Comparison of ENCODE assay signal across 28 cellular contexts in the genomic region with DNA sequence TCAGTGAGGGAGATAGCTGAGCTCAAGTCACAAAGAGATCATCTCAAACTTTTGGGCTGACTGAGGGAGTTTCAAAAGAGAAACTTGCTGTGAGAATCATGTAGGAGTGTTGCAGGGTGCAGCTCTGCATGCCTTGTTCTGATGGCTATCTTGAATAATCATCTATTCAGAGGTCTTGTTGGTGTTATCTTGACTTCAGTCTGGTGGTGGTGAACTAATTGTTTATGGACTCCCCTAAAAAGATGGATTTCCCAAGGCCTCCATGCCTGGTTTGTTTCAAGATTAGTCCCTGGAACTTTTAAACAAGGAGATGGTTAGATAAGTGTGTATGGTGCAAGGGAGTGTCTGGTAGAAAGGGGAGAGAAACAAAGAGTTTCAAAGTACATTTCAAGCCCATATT.
"Had no signal": no experiment of that assay in that cellular context is flagged by ENCODE, and none has a peak within 500 bp of the region (broad histone marks: within the 10 kb centered on the region; RNA-seq: fewer than 3 reads in every experiment).

No MANE protein-coding gene starts in this region.

- H3K4me2 ChIP-seq: KMS-11 had no signal

- DNase-seq: activated CD4-positive, alpha-beta T cell treated with anti-CD3 and anti-CD28 coated beads, Interleukin-2, amount 10 ng/mL, durations not matched to agents 24 days and 14 days; activated CD4-positive, alpha-beta T cell treated with anti-CD3 and anti-CD28 coated beads, Interleukin-2, amount 50 U/mL, for 4 hours; activated CD4-positive, CD25-positive, alpha-beta regulatory T cell; activated CD8-positive, alpha-beta T cell treated with anti-CD3 and anti-CD28 coated beads for 36 hours; activated effector memory CD4-positive, alpha-beta T cell treated with anti-CD3 and anti-CD28 coated beads, Interleukin-2, amount 50 U/mL, for 16 hours; activated naive CD4-positive, alpha-beta T cell; activated naive CD4-positive, alpha-beta T cell treated with anti-CD3 and anti-CD28 coated beads, Interleukin-2, amount 50 U/mL, for 16 hours; activated naive CD8-positive, alpha-beta T cell treated with anti-CD3 and anti-CD28 coated beads for 36 hours; activated T-cell treated with anti-CD3 and anti-CD28 coated beads, Interleukin-2, amount 50 U/mL, for 1 hour; activated T-cell treated with anti-CD3 and anti-CD28 coated beads, Interleukin-2, amount 50 U/mL, for 72 hours; body of pancreas; caudate nucleus; cerebellar nuclear complex; MM.1S; NCI-H1092 treated with DMSO at 0.1 percent for 48 hours; NCI-H1417; NCI-H146; NCI-H187; NCI-H2081 treated with DMSO at 0.1 percent for 48 hours; NCI-H345; NCI-H524 treated with DMSO at 0.1 percent for 48 hours; PC-3; Peyer's patch; RPMI8226; SHP77 treated with DMSO at 0.1 percent for 48 hours had no signal

- H3K27me3 ChIP-seq: body of pancreas, Peyer's patch, SJSA1 had no signal

- H3K9ac ChIP-seq: KMS-11 had no signal

- H3K4me1 ChIP-seq: body of pancreas, Peyer's patch, SJSA1 had no signal

- H3K27ac ChIP-seq: body of pancreas, KMS-11, Peyer's patch, SJSA1 had no signal

- H3K4me3 ChIP-seq: body of pancreas, Peyer's patch, SJSA1 had no signal

- ATAC-seq: activated CD8-positive, alpha-beta T cell treated with anti-CD3 and anti-CD28 coated beads for 36 hours; activated T-cell treated with anti-CD3 and anti-CD28 coated beads, Interleukin-2, amount 50 U/mL, for 72 hours; activated T-helper 17 cell treated with anti-CD3 and anti-CD28 coated beads, Interleukin-2, amount 50 U/mL, for 72 hours; body of pancreas; PC-3 had no signal

- H3K9me3 ChIP-seq: body of pancreas, SJSA1 had no signal

- H3K36me3 ChIP-seq: Peyer's patch, SJSA1 had no signal
